16 cellular contexts compared by ENCODE assay signal in the genomic region with DNA sequence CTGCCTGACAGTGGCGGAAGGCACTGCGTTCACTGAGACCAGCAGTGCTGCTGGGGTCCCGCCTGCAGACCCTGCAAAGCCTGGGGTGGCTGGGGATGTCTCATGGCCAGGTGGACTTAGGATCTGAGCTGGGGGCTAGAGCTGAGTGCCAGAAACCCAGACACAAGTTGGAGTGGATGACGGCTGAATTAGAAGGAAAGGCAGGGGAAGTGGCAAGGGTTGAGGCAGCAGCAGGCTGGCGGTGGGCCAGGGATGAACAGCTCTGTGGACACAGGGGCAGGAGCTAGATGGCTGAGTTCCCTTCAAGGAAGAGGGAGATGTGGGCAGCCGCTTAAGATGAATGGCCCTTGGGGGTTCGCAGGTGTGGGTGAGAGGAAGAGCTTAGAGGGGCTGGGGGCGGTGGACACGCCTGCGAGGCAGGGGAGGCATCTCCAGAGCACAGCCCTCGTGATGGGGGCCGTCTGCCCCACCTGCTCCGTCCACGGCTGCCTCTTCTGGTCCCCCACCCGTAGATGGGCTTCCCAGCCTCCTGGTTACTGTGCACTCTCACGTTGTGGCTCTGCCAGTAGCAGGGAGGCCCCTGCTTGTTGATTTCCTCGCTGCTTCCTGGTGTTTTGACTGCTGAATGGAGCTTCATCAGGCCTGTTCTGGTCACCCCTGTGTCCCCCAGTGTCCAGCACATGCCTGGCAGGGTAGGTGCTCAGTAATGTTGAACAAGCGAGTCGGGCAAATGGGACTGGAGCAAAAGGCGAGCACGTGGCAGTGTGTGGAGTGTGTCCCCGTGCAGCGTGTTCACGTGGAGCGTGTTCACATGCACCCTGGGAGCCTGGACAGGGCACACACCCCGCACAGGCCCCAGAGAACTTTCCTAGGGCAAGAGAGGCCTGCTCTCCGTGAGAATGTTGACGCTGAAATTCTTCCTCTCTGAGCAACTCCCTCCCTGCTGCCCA.
DNase-seq lines count a peak whose midpoint lies in the region; ATAC-seq and TF ChIP-seq lines count a peak whose summit lies in the region.
"Had no signal": no experiment of that assay in that cellular context is flagged by ENCODE, and none has a peak within 500 bp of the region (broad histone marks: within the 10 kb centered on the region; RNA-seq: fewer than 3 reads in every experiment).

No MANE protein-coding gene starts in this region.

- no peaks in the 10 kb centered on the region; a peak in 2 of 22 replicates for H4K20me1 ChIP-seq in BLaER1 treated with 17β-estradiol and CSF1 and Interleukin-3, amounts not matched to agents 10 nM and 100 nM
- no peaks in the 10 kb centered on the region for H4K20me1 ChIP-seq in osteoblast (ENCODE audit: insufficient read depth, low read length)

- H2AFZ ChIP-seq in osteoblast (ENCODE audit: low read length) = no peak overlapping the region

- intact Hi-C loops in posterior vena cava (cut with DNase I) = no loop called here

- peaks cover 0 to 24% (median 18%) of the 10 kb centered on the region in 10 experiments; a peak in 15 of 20 replicates for H3K4me1 ChIP-seq in BLaER1 treated with 17β-estradiol and CSF1 and Interleukin-3, amounts not matched to agents 10 nM and 100 nM
- no peaks in the 10 kb centered on the region for H3K4me1 ChIP-seq in osteoblast (ENCODE audit: insufficient read depth, low read length)
- H3K4me1 ChIP-seq: esophagus muscularis mucosa, lower lobe of right lung had no signal

- no peak for TF ChIP-seq CTCF in GM13976 (IDR thresholded peaks at IDR 0.05; ENCODE audit: borderline replicate concordance, control extremely low read depth, extremely low read depth, insufficient read depth, missing control alignments)
- no peak for TF ChIP-seq CTCF in coronary artery (IDR thresholded peaks at IDR 0.05)
- TF ChIP-seq CTCF in osteoblast (IDR thresholded peaks at IDR 0.05; ENCODE audit: extremely low read depth, low read depth, low read length) = no peak

- H3K9ac ChIP-seq in BLaER1 treated with 17β-estradiol and CSF1 and Interleukin-3, amounts not matched to agents 10 nM and 100 nM = no peak overlapping the region

- H3K27ac Mint-ChIP-seq in activated naive CD8-positive, alpha-beta T cell treated with anti-CD3 and anti-CD28 coated beads for 36 hours = no peak overlapping the region
- H3K27ac Mint-ChIP-seq: activated CD4-positive, alpha-beta memory T cell treated with anti-CD3 and anti-CD28 coated beads for 36 hours; activated T-cell treated with anti-CD3 and anti-CD28 coated beads, Interleukin-2, amount 50 U/mL, for 72 hours had no signal

- no peaks in the 10 kb centered on the region for H3K79me2 ChIP-seq in osteoblast (ENCODE audit: insufficient read depth, low read length)

- H3K4me3 ChIP-seq in BLaER1 treated with 17β-estradiol and CSF1 and Interleukin-3, amounts not matched to agents 10 nM and 100 nM = no peak overlapping the region
- H3K4me3 ChIP-seq in coronary artery (no peak overlapping the region), osteoblast (ENCODE audit: insufficient read depth, low read length) (no peak overlapping the region)
- H3K4me3 ChIP-seq: esophagus muscularis mucosa, lower lobe of right lung had no signal

- H3K4me2 ChIP-seq in BLaER1 treated with 17β-estradiol and CSF1 and Interleukin-3, amounts not matched to agents 10 nM and 100 nM = peak overlapping the region in 9 of 11 experiments; percentile 7 to 56 (median 44); a peak in 14 of 22 replicates
- H3K4me2 ChIP-seq in osteoblast (ENCODE audit: insufficient read depth, low read length) = no peak overlapping the region

- ATAC-seq in HG03457 (IDR thresholded peaks at IDR 0.05; ENCODE audit: unreplicated experiment) = no peak
- ATAC-seq: activated T-cell treated with anti-CD3 and anti-CD28 coated beads, Interleukin-2, amount 50 U/mL, for 72 hours; lower lobe of right lung had no signal

- no peaks in the 10 kb centered on the region for H3K36me3 Mint-ChIP-seq in activated naive CD8-positive, alpha-beta T cell treated with anti-CD3 and anti-CD28 coated beads for 36 hours
- H3K36me3 Mint-ChIP-seq: activated CD4-positive, alpha-beta memory T cell treated with anti-CD3 and anti-CD28 coated beads for 36 hours had no signal

- H3K4me3 Mint-ChIP-seq in activated naive CD8-positive, alpha-beta T cell treated with anti-CD3 and anti-CD28 coated beads for 36 hours = no peak overlapping the region
- H3K4me3 Mint-ChIP-seq: activated CD4-positive, alpha-beta memory T cell treated with anti-CD3 and anti-CD28 coated beads for 36 hours; activated T-cell treated with anti-CD3 and anti-CD28 coated beads, Interleukin-2, amount 50 U/mL, for 72 hours had no signal

- peak; percentile 24 for DNase-seq in GM13976 (ENCODE audit: low spot score)
- peak; percentile 69 for DNase-seq in coronary artery (ENCODE audit: low spot score)
- peak; percentile 75 for DNase-seq in posterior vena cava (ENCODE audit: low spot score)
- no peak for DNase-seq in osteoblast (ENCODE audit: insufficient read length, low spot score, missing footprints)
- no peak for DNase-seq in T1000 (lab: John Stamatoyannopoulos, UW)
- no peak for DNase-seq in activated naive CD8-positive, alpha-beta T cell treated with anti-CD3 and anti-CD28 coated beads for 36 hours
- DNase-seq: activated T-cell treated with anti-CD3 and anti-CD28 coated beads, Interleukin-2, amount 50 U/mL, for 72 hours; AML-193; brain microvascular endothelial cell; DMS 273 treated with DMSO at 0.1 percent for 48 hours; effector CD4-positive, alpha-beta T cell; lower lobe of right lung had no signal

- H3K4me1 Mint-ChIP-seq in activated naive CD8-positive, alpha-beta T cell treated with anti-CD3 and anti-CD28 coated beads for 36 hours = no peaks in the 10 kb centered on the region

- H3K27me3 Mint-ChIP-seq in activated naive CD8-positive, alpha-beta T cell treated with anti-CD3 and anti-CD28 coated beads for 36 hours = peaks cover 8% of the 10 kb centered on the region

- no peak overlapping the region for H3K27ac ChIP-seq in BLaER1 treated with 17β-estradiol and CSF1 and Interleukin-3, amounts not matched to agents 10 nM and 100 nM
- H3K27ac ChIP-seq in coronary artery (no peak overlapping the region), osteoblast (ENCODE audit: low read depth, low read length) (no peak overlapping the region)
- H3K27ac ChIP-seq: brain microvascular endothelial cell, esophagus muscularis mucosa, lower lobe of right lung had no signal

- H3K9me3 ChIP-seq in BLaER1 treated with 17β-estradiol and CSF1 and Interleukin-3, amounts not matched to agents 10 nM and 100 nM (replicated peaks in 1 of 11) = no peaks in the 10 kb centered on the region
- no peaks in the 10 kb centered on the region for H3K9me3 ChIP-seq in osteoblast (ENCODE audit: low read depth, low read length)
- H3K9me3 ChIP-seq: esophagus muscularis mucosa, lower lobe of right lung had no signal

- H3K9me3 Mint-ChIP-seq in activated naive CD8-positive, alpha-beta T cell treated with anti-CD3 and anti-CD28 coated beads for 36 hours = no peaks in the 10 kb centered on the region
- H3K9me3 Mint-ChIP-seq: activated CD4-positive, alpha-beta memory T cell treated with anti-CD3 and anti-CD28 coated beads for 36 hours; activated T-cell treated with anti-CD3 and anti-CD28 coated beads, Interleukin-2, amount 50 U/mL, for 72 hours had no signal

- no peaks in the 10 kb centered on the region for H3K36me3 ChIP-seq in BLaER1 treated with 17β-estradiol and CSF1 and Interleukin-3, amounts not matched to agents 10 nM and 100 nM
- no peaks in the 10 kb centered on the region for H3K36me3 ChIP-seq in osteoblast (ENCODE audit: insufficient read depth, low read length)
- H3K36me3 ChIP-seq: brain microvascular endothelial cell, esophagus muscularis mucosa, lower lobe of right lung had no signal

- no peaks in the 10 kb centered on the region for H3K27me3 ChIP-seq in BLaER1 treated with 17β-estradiol and CSF1 and Interleukin-3, amounts not matched to agents 10 nM and 100 nM
- H3K27me3 ChIP-seq in osteoblast (ENCODE audit: insufficient read depth, low read length) = no peaks in the 10 kb centered on the region
- H3K27me3 ChIP-seq: brain microvascular endothelial cell had no signal

- in situ Hi-C loops in GM13976 (cut with MboI; ENCODE audit: low sequenced_read_pairs, unreplicated experiment) = no loop called here

Comparison
In these comparisons a context has a peak if more than half of its experiments do, and no peak if none do; other contexts are left out.
1. DNase-seq: peak in GM13976 (single experiment), coronary artery (single experiment) and posterior vena cava (single experiment); none in osteoblast (single experiment), T1000 (single experiment) and activated naive CD8-positive, alpha-beta T cell treated with anti-CD3 and anti-CD28 coated beads for 36 hours (single experiment).